ENCODE assay signal across 15 cellular contexts in the genomic region with DNA sequence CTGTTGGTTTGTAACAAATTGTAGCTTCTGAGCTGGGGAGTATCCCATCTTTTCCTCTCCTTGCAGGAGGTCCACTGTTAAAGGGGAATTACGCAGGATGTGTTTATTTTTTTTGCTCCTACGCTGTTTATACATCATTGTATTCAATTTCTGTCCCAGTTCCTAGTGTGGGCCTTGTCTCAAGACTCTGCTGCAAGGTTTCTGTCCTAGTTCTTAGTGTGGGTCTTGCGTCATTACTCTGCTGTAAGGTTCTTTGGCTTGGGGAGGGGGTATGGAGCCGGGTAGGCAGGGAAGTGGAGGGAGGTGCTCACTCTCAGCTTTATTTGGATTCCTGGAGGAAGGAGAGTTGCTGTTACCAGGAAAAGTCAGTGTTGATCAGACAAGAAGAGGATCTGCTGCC.
DNase-seq lines count a peak whose midpoint lies in the region; ATAC-seq and TF ChIP-seq lines count a peak whose summit lies in the region.
"Had no signal": no experiment of that assay in that cellular context is flagged by ENCODE, and none has a peak within 500 bp of the region (broad histone marks: within the 10 kb centered on the region; RNA-seq: fewer than 3 reads in every experiment).

No MANE protein-coding gene starts in this region.

- ATAC-seq in CD4-positive, CD25-positive, alpha-beta regulatory T cell (ENCODE audit: low read depth in 2 of 2): no peak

- no peaks in the 10 kb centered on the region for H3K36me3 ChIP-seq in CD4-positive, CD25-positive, alpha-beta regulatory T cell (ENCODE audit: control insufficient read depth, insufficient read depth, low read length)
- H3K36me3 ChIP-seq: HAP-1, Peyer's patch had no signal

- H3K27ac Mint-ChIP-seq in CD4-positive, CD25-positive, alpha-beta regulatory T cell: peak overlapping the region; percentile 17 to 58 (median 18)
- H3K27ac Mint-ChIP-seq in nephron: peak overlapping the region; percentile 96 to 97 (median 96)

- no peak overlapping the region for H3K27ac ChIP-seq in CD4-positive, CD25-positive, alpha-beta regulatory T cell (ENCODE audit: insufficient read depth, low read length, poor library complexity, severe bottlenecking)
- peak overlapping the region in 42 of 59 donors; percentile 2 to 81 (median 56) for H3K27ac ChIP-seq in dorsolateral prefrontal cortex

- H3K27me3 ChIP-seq in CD4-positive, CD25-positive, alpha-beta regulatory T cell (ENCODE audit: control insufficient read depth, insufficient read depth, low read length): no peaks in the 10 kb centered on the region
- H3K27me3 ChIP-seq in dorsolateral prefrontal cortex: no peaks in the 10 kb centered on the region
- H3K27me3 ChIP-seq: Peyer's patch had no signal

- no peak overlapping the region for H3K4me3 ChIP-seq in CD4-positive, CD25-positive, alpha-beta regulatory T cell (ENCODE audit: low read depth, low read length)
- no peak overlapping the region for H3K4me3 ChIP-seq in dorsolateral prefrontal cortex
- H3K4me3 ChIP-seq: HAP-1, Peyer's patch had no signal

- TF ChIP-seq CTCF in dorsolateral prefrontal cortex (IDR thresholded peaks at IDR 0.05 in 54 of 56, conservative IDR thresholded peaks at IDR 0.05 in 2 of 56; ENCODE audit: low read depth in 1 of 56, partially characterized antibody in 56 of 56) (no peak), nephron (IDR thresholded peaks at IDR 0.05; ENCODE audit: unreplicated experiment in 3 of 3) (no peak)

- H3K4me1 Mint-ChIP-seq in CD4-positive, CD25-positive, alpha-beta regulatory T cell: peaks cover 0 to 12% (median 9%) of the 10 kb centered on the region in 4 donors
- H3K4me1 Mint-ChIP-seq in nephron: peaks cover 58% of the 10 kb centered on the region

- intact Hi-C loops in dorsolateral prefrontal cortex (cut with DNase I): loop anchor here in 1 of 2 donors (5.0 to 10.0 kb wide), 3 partner anchors 158 to 345 kb away; a partner anchor contains a TSS

- no peak overlapping the region for H3K4me3 Mint-ChIP-seq in CD4-positive, CD25-positive, alpha-beta regulatory T cell
- peak overlapping the region; percentile 3 to 66 (median 28) for H3K4me3 Mint-ChIP-seq in nephron

- no peaks in the 10 kb centered on the region for H3K9me3 Mint-ChIP-seq in CD4-positive, CD25-positive, alpha-beta regulatory T cell
- no peaks in the 10 kb centered on the region for H3K9me3 Mint-ChIP-seq in nephron

- no peaks in the 10 kb centered on the region for H3K9me3 ChIP-seq in CD4-positive, CD25-positive, alpha-beta regulatory T cell (ENCODE audit: control insufficient read depth in 2 of 2, low read length in 2 of 2)
- H3K9me3 ChIP-seq: HAP-1, Peyer's patch had no signal

- DNase-seq in CD4-positive, CD25-positive, alpha-beta regulatory T cell: no peak
- peak; percentile 18 to 19 for DNase-seq in Kasumi-1 (lab: John Stamatoyannopoulos, UW)
- no peak for DNase-seq in dorsolateral prefrontal cortex
- no peak for DNase-seq in HUDEP-2 (lab: John Stamatoyannopoulos, UW; ENCODE audit: unreplicated experiment in 76 of 76)
- no peak for DNase-seq in NCI-H69 (lab: John Stamatoyannopoulos, UW)
- DNase-seq in activated effector memory CD4-positive, alpha-beta T cell treated with Interleukin-2 at 50 U/mL for 16 hours: no peak
- no peak for DNase-seq in NCI-H146 (lab: John Stamatoyannopoulos, UW)
- DNase-seq: effector memory CD4-positive, alpha-beta T cell; hippocampal formation; Peyer's patch; stimulated activated CD4-positive, alpha-beta T cell treated with anti-CD3 and anti-CD28 coated beads, Interleukin-2, amount 100 ng/mL, for 24 hours; stimulated activated naive CD4-positive, alpha-beta T cell treated with Interleukin-2 at 50 U/mL for 16 hours; T-helper 9 cell had no signal

- H3K4me1 ChIP-seq in CD4-positive, CD25-positive, alpha-beta regulatory T cell (ENCODE audit: control insufficient read depth, insufficient read depth, low read length, poor library complexity, severe bottlenecking): no peaks in the 10 kb centered on the region
- H3K4me1 ChIP-seq: HAP-1 had no signal

- no peaks in the 10 kb centered on the region for H3K36me3 Mint-ChIP-seq in CD4-positive, CD25-positive, alpha-beta regulatory T cell
- H3K36me3 Mint-ChIP-seq in nephron (ENCODE audit: low read depth): no peaks in the 10 kb centered on the region

- no peaks in the 10 kb centered on the region for H3K27me3 Mint-ChIP-seq in CD4-positive, CD25-positive, alpha-beta regulatory T cell
- no peaks in the 10 kb centered on the region for H3K27me3 Mint-ChIP-seq in nephron (ENCODE audit: low read depth)

Comparison
In these comparisons a context has a peak if more than half of its experiments do, and no peak if none do; other contexts are left out.
1. DNase-seq: peak in Kasumi-1 (2 of 2); none in CD4-positive, CD25-positive, alpha-beta regulatory T cell (0 of 3), dorsolateral prefrontal cortex (0 of 10), HUDEP-2 (0 of 76), NCI-H69 (single experiment), activated effector memory CD4-positive, alpha-beta T cell treated with Interleukin-2 at 50 U/mL for 16 hours (single experiment) and NCI-H146 (single experiment).
2. H3K4me3 Mint-ChIP-seq: peak in nephron (3 of 3); none in CD4-positive, CD25-positive, alpha-beta regulatory T cell (0 of 4).